In genomic region chr22:47199949-47200272, GRCh38 we compare ENCODE assay signal across 26 cellular contexts.
"Had no signal": no experiment of that assay in that cellular context is flagged by ENCODE, and none has a peak within 500 bp of the region (broad histone marks: within the 10 kb centered on the region; RNA-seq: fewer than 3 reads in every experiment).

No MANE protein-coding gene starts in this region.

- H3K27ac Mint-ChIP-seq: activated CD8-positive, alpha-beta T cell treated with anti-CD3 and anti-CD28 coated beads for 36 hours; activated naive CD4-positive, alpha-beta T cell treated with anti-CD3 and anti-CD28 coated beads for 36 hours; activated naive CD4-positive, alpha-beta T cell treated with anti-CD3 and anti-CD28 coated beads, Interleukin-2, amount 50 U/mL, for 24 hours; activated naive CD8-positive, alpha-beta T cell treated with anti-CD3 and anti-CD28 coated beads for 36 hours; activated naive CD8-positive, alpha-beta T cell treated with anti-CD3 and anti-CD28 coated beads, Interleukin-2, amount 50 U/mL, for 24 hours; activated T-helper 2 cell treated with anti-CD3 and anti-CD28 coated beads, Interferon-gamma antibody, Interleukin-2, Interleukin-4, amounts not matched to agents 10 μg/mL and 5 μg/mL and 100 μg/mL, durations not matched to agents 14 hours and 24 hours and 36 hours; effector memory CD8-positive, alpha-beta T cell; WTC11 had no signal

- H3K27me3 Mint-ChIP-seq: activated CD8-positive, alpha-beta T cell treated with anti-CD3 and anti-CD28 coated beads for 36 hours; activated naive CD4-positive, alpha-beta T cell treated with anti-CD3 and anti-CD28 coated beads, Interleukin-2, amount 50 U/mL, for 24 hours; activated naive CD8-positive, alpha-beta T cell treated with anti-CD3 and anti-CD28 coated beads for 36 hours; activated naive CD8-positive, alpha-beta T cell treated with anti-CD3 and anti-CD28 coated beads, Interleukin-2, amount 50 U/mL, for 24 hours had no signal

- H3K9me3 Mint-ChIP-seq: activated CD8-positive, alpha-beta T cell treated with anti-CD3 and anti-CD28 coated beads for 36 hours; activated naive CD4-positive, alpha-beta T cell treated with anti-CD3 and anti-CD28 coated beads for 36 hours; activated naive CD4-positive, alpha-beta T cell treated with anti-CD3 and anti-CD28 coated beads, Interleukin-2, amount 50 U/mL, for 24 hours; activated naive CD8-positive, alpha-beta T cell treated with anti-CD3 and anti-CD28 coated beads for 36 hours; activated naive CD8-positive, alpha-beta T cell treated with anti-CD3 and anti-CD28 coated beads, Interleukin-2, amount 50 U/mL, for 24 hours; activated T-helper 1 cell treated with anti-CD3 and anti-CD28 coated beads, Interleukin-12 subunit alpha, Interleukin-12 subunit beta, Interleukin-2, Interleukin-4 antibody, amounts not matched to agents 30 ng/mL and 10 ng/mL and 1 ng/mL, durations not matched to agents 14 hours and 24 hours and 36 hours; activated T-helper 2 cell treated with anti-CD3 and anti-CD28 coated beads, Interferon-gamma antibody, Interleukin-2, Interleukin-4, amounts not matched to agents 10 μg/mL and 5 μg/mL and 100 μg/mL, durations not matched to agents 14 hours and 24 hours and 36 hours; effector memory CD8-positive, alpha-beta T cell had no signal

- H3K4me1 ChIP-seq: adrenal gland had no signal

- H3K4me3 ChIP-seq: adrenal gland, body of pancreas had no signal

- H3K27me3 ChIP-seq: body of pancreas had no signal

- H3K27ac ChIP-seq: adrenal gland, epithelial cell of prostate, VCaP had no signal

- H3K36me3 ChIP-seq: adrenal gland had no signal

- H3K4me3 Mint-ChIP-seq: activated CD8-positive, alpha-beta T cell treated with anti-CD3 and anti-CD28 coated beads for 36 hours; activated naive CD4-positive, alpha-beta T cell treated with anti-CD3 and anti-CD28 coated beads for 36 hours; activated naive CD4-positive, alpha-beta T cell treated with anti-CD3 and anti-CD28 coated beads, Interleukin-2, amount 50 U/mL, for 24 hours; activated naive CD8-positive, alpha-beta T cell treated with anti-CD3 and anti-CD28 coated beads for 36 hours; activated naive CD8-positive, alpha-beta T cell treated with anti-CD3 and anti-CD28 coated beads, Interleukin-2, amount 50 U/mL, for 24 hours; activated T-helper 1 cell treated with anti-CD3 and anti-CD28 coated beads, Interleukin-12 subunit alpha, Interleukin-12 subunit beta, Interleukin-2, Interleukin-4 antibody, amounts not matched to agents 30 ng/mL and 10 ng/mL and 1 ng/mL, durations not matched to agents 14 hours and 24 hours and 36 hours; effector memory CD8-positive, alpha-beta T cell; WTC11 had no signal

- H3K9me3 ChIP-seq: adrenal gland, body of pancreas had no signal

- H3K36me3 Mint-ChIP-seq: activated naive CD4-positive, alpha-beta T cell treated with anti-CD3 and anti-CD28 coated beads, Interleukin-2, amount 50 U/mL, for 24 hours; activated naive CD8-positive, alpha-beta T cell treated with anti-CD3 and anti-CD28 coated beads for 36 hours; WTC11 had no signal

- DNase-seq: activated CD4-positive, alpha-beta T cell treated with anti-CD3 and anti-CD28 coated beads for 48 hours; activated CD4-positive, alpha-beta T cell treated with anti-CD3 and anti-CD28 coated beads, Interleukin-2, amount 50 U/mL, for 1 hour; activated CD4-positive, alpha-beta T cell treated with anti-CD3 and anti-CD28 coated beads, Interleukin-2, amount 50 U/mL, for 48 hours; activated CD8-positive, alpha-beta T cell treated with anti-CD3 and anti-CD28 coated beads for 36 hours; activated naive CD4-positive, alpha-beta T cell treated with anti-CD3 and anti-CD28 coated beads for 36 hours; activated naive CD8-positive, alpha-beta T cell treated with anti-CD3 and anti-CD28 coated beads for 36 hours; activated naive CD8-positive, alpha-beta T cell treated with anti-CD3 and anti-CD28 coated beads, Interleukin-2, amount 50 U/mL, for 24 hours; amygdala; cortex of kidney; dermis blood vessel endothelial cell; effector CD4-positive, alpha-beta T cell; effector memory CD8-positive, alpha-beta T cell; T-helper 1 cell; T-helper 2 cell had no signal

- FAIRE-seq: colon, endometrium, endothelial cell of umbilical vein, frontal cortex had no signal

- H3K4me1 Mint-ChIP-seq: activated naive CD4-positive, alpha-beta T cell treated with anti-CD3 and anti-CD28 coated beads, Interleukin-2, amount 50 U/mL, for 24 hours; activated naive CD8-positive, alpha-beta T cell treated with anti-CD3 and anti-CD28 coated beads for 36 hours; activated naive CD8-positive, alpha-beta T cell treated with anti-CD3 and anti-CD28 coated beads, Interleukin-2, amount 50 U/mL, for 24 hours; WTC11 had no signal
